In the genomic region with DNA sequence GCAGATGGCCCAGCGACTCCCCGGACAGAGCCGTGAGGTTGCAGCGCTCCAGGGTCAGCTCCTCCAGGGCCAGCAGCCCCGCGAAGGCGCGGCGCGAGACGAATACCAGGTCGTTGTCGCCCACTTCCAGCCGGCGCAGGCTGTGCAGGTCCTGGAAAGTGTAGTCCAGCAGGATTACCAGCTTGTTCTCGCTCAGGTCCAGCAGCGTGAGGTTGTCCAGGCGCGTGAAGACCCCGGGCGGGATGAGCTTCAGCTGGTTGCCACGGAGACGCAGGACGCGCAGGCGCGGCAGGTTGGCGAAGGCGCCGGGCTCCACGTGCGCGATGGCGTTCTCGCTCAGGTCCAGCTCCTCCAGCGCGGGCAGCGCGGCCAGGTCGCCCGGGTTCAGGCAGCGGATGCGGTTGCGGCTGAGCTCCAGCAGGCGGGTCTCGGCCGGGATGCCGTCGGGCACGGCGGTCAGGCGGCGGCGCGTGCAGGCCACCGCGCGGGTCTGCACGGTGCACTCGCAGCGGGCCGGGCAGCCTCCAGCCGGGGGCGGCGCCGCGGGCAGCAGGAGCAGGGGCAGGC, we compare ENCODE assay signal across 10 cellular contexts. TPM values are rescaled to one million over a fixed set of nuclear protein-coding genes. Genes with fewer than 3 reads are reported as not detected.
DNase-seq lines count a peak whose midpoint lies in the region; ATAC-seq and TF ChIP-seq lines count a peak whose summit lies in the region.
"Had no signal": no experiment of that assay in that cellular context is flagged by ENCODE, and none has a peak within 500 bp of the region (broad histone marks: within the 10 kb centered on the region; RNA-seq: fewer than 3 reads in every experiment).

No MANE protein-coding gene starts in this region.

- no peaks in the 10 kb centered on the region for H3K9me3 ChIP-seq in thoracic aorta

- no peaks in the 10 kb centered on the region for H3K9me3 Mint-ChIP-seq in activated T-cell treated with anti-CD3 and anti-CD28 coated beads, Interleukin-2, amount 50 U/mL, for 4 hours
- no peaks in the 10 kb centered on the region for H3K9me3 Mint-ChIP-seq in WTC11

- H3K27me3 ChIP-seq in thoracic aorta (replicated peaks; ENCODE audit: insufficient read depth), result peaks cover 7% of the 10 kb centered on the region

- no peak for TF ChIP-seq CTCF in WTC11 (IDR thresholded peaks at IDR 0.05)
- no peak for TF ChIP-seq CTCF in thoracic aorta (IDR thresholded peaks at IDR 0.05)

- H3K4me3 Mint-ChIP-seq in activated T-cell treated with anti-CD3 and anti-CD28 coated beads, Interleukin-2, amount 50 U/mL, for 4 hours, result peak overlapping the region; percentile 71
- H3K4me3 Mint-ChIP-seq in WTC11, result peak overlapping the region; percentile 48

- H3K27me3 Mint-ChIP-seq in activated T-cell treated with anti-CD3 and anti-CD28 coated beads, Interleukin-2, amount 50 U/mL, for 4 hours (ENCODE audit: low read depth), result no peaks in the 10 kb centered on the region
- H3K27me3 Mint-ChIP-seq in WTC11 (ENCODE audit: low read depth), result peaks cover 77% of the 10 kb centered on the region

- peaks cover 3% of the 10 kb centered on the region for H3K36me3 ChIP-seq in thoracic aorta

- no peak for DNase-seq in activated T-cell treated with anti-CD3 and anti-CD28 coated beads, Interleukin-2, amount 50 U/mL, for 4 hours
- DNase-seq in activated T-cell treated with anti-CD3 and anti-CD28 coated beads for 4 hours, result no peak
- peak; percentile 77 for DNase-seq in WTC11 (ENCODE audit: low spot score)
- DNase-seq in left kidney (ENCODE audit: low read depth, low spot score), result peak; percentile 85
- DNase-seq in thoracic aorta (ENCODE audit: low spot score), result no peak
- no peak for DNase-seq in HK-2 (ENCODE audit: unreplicated experiment)
- no peak for DNase-seq in amniotic stem cell (lab: John Stamatoyannopoulos, UW)
- DNase-seq in kidney glomerular epithelial cell (lab: John Stamatoyannopoulos, UW), result no peak
- DNase-seq: DMS153, NCI-H82 had no signal

- ATAC-seq in activated T-cell treated with anti-CD3 and anti-CD28 coated beads, Interleukin-2, amount 50 U/mL, for 4 hours, result no peak
- ATAC-seq in WTC11 (peak; percentile 67), thoracic aorta (ENCODE audit: insufficient number of reproducible peaks, low FRiP score, low read depth) (no peak)

- POLR2A ChIA-PET in WTC11 (lab: Charles Lee), result interaction anchor here (0.5 to 1.5 kb wide), 3 partner anchors 16 to 338 kb away, joined by 3 read pairs; no protein-coding TSS in a partner anchor

- H3K4me1 Mint-ChIP-seq in activated T-cell treated with anti-CD3 and anti-CD28 coated beads, Interleukin-2, amount 50 U/mL, for 4 hours (ENCODE audit: low read depth), result peaks cover 29% of the 10 kb centered on the region
- peaks cover 9% of the 10 kb centered on the region; the same call in 1 of the 2 replicates for H3K4me1 Mint-ChIP-seq in WTC11

- no peak overlapping the region for H3K27ac Mint-ChIP-seq in WTC11

- peaks cover 24 to 49% of the 10 kb centered on the region in 2 donors for H3K4me1 ChIP-seq in thoracic aorta (ENCODE audit: control insufficient read depth in 1 of 2, low read depth in 2 of 2)

- H3K4me3 ChIP-seq in thoracic aorta, result peak overlapping the region; percentile 63

- H3K27ac ChIP-seq in thoracic aorta, result no peak overlapping the region

- no peaks in the 10 kb centered on the region for H3K36me3 Mint-ChIP-seq in activated T-cell treated with anti-CD3 and anti-CD28 coated beads, Interleukin-2, amount 50 U/mL, for 4 hours (ENCODE audit: insufficient read depth)
- H3K36me3 Mint-ChIP-seq in WTC11, result no peaks in the 10 kb centered on the region

- CTCF ChIA-PET in WTC11 (lab: Charles Lee), result interaction anchor here (0.8 to 2.1 kb wide), 13 partner anchors 9 to 96 kb away, joined by 3 to 20 read pairs (median 4); partner anchors contain the start of genes LSM7, PLEKHJ1 and SPPL2B

TF ChIP-seq in WTC11, 78 proteins besides CTCF, POLR2A, EP300 and RAD21 (continues in another document):
- 0 out of 2 replicates have a peak, but pooled peaks have one; percentile 12 for TF ChIP-seq USF1 (CRISPR knock-in tag; IDR thresholded peaks at IDR 0.05)
- TF ChIP-seq NR3C1 (CRISPR knock-in tag; conservative IDR thresholded peaks at IDR 0.05; ENCODE audit: low read depth), result 0 out of 2 replicates have a peak, but pooled peaks have one; percentile 57
- TF ChIP-seq SP1 (CRISPR knock-in tag; conservative IDR thresholded peaks at IDR 0.05), result no peak
- peak; percentile 85; the same call in 1 of the 2 replicates for TF ChIP-seq ETV6 (CRISPR knock-in tag; IDR thresholded peaks at IDR 0.05)
- no peak for TF ChIP-seq ZBTB21 (CRISPR knock-in tag; IDR thresholded peaks at IDR 0.05; ENCODE audit: borderline replicate concordance)
- TF ChIP-seq ESRRA (CRISPR knock-in tag; IDR thresholded peaks at IDR 0.05; ENCODE audit: borderline replicate concordance), result peak; percentile 82; the same call in 1 of the 2 replicates
- TF ChIP-seq ZNF425 (CRISPR knock-in tag; conservative IDR thresholded peaks at IDR 0.05), result no peak
- 0 out of 2 replicates have a peak, but pooled peaks have one; percentile 50 for TF ChIP-seq FOXK1 (CRISPR knock-in tag; IDR thresholded peaks at IDR 0.05)
- peak; percentile 79; the same call in 1 of the 2 replicates for TF ChIP-seq MAX (CRISPR knock-in tag; IDR thresholded peaks at IDR 0.05)
- TF ChIP-seq JUN (CRISPR knock-in tag; IDR thresholded peaks at IDR 0.05), result no peak
- peak; percentile 51 for TF ChIP-seq ZNF423 (CRISPR knock-in tag; IDR thresholded peaks at IDR 0.05)
- peak; percentile 24; the same call in 1 of the 2 replicates for TF ChIP-seq FOXP1 (CRISPR knock-in tag; IDR thresholded peaks at IDR 0.05; ENCODE audit: borderline replicate concordance)
- TF ChIP-seq, protein P1, sequence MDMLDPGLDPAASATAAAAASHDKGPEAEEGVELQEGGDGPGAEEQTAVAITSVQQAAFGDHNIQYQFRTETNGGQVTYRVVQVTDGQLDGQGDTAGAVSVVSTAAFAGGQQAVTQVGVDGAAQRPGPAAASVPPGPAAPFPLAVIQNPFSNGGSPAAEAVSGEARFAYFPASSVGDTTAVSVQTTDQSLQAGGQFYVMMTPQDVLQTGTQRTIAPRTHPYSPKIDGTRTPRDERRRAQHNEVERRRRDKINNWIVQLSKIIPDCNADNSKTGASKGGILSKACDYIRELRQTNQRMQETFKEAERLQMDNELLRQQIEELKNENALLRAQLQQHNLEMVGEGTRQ (CRISPR knock-in tag; IDR thresholded peaks at IDR 0.05), result peak; percentile 47; the same call in 1 of the 2 replicates

RNA-seq across cellular contexts. Expression of gene PEAK3, which starts 9.3 kb away (rescaled TPM):
- under 1 TPM in 1 of 3 donors, not detected in 2; 0.11 TPM for total RNA-seq in activated T-cell treated with anti-CD3 and anti-CD28 coated beads, Interleukin-2, amount 50 U/mL, for 4 hours
- not detected in 3 replicates for total RNA-seq in WTC11 (2021)
- total RNA-seq in thoracic aorta, result 1 to 10 TPM; 1.2 to 3.0 TPM

RNA-seq across cellular contexts. Expression of gene LINGO3, which starts 16.7 kb away (rescaled TPM):
- not detected for total RNA-seq in activated T-cell treated with anti-CD3 and anti-CD28 coated beads, Interleukin-2, amount 50 U/mL, for 4 hours
- total RNA-seq in WTC11 (2021) (2.0 to 2.9 TPM (median 2.8 TPM) in 3 replicates), thoracic aorta (under 1 TPM in 1 of 2 donors, not detected in 1; 0.27 TPM)

RNA-seq across cellular contexts. Expression of gene JSRP1, which starts 35.1 kb away (rescaled TPM):
- under 1 TPM; 0.63 to 0.95 (median 0.89) TPM for total RNA-seq in activated T-cell treated with anti-CD3 and anti-CD28 coated beads, Interleukin-2, amount 50 U/mL, for 4 hours
- 0.33 to 1.4 TPM (median 0.73 TPM) in 3 replicates for total RNA-seq in WTC11 (2021)
- not detected for total RNA-seq in thoracic aorta

RNA-seq across cellular contexts. Expression of gene LSM7, which starts 37.1 kb away (rescaled TPM):
- total RNA-seq in activated T-cell treated with anti-CD3 and anti-CD28 coated beads, Interleukin-2, amount 50 U/mL, for 4 hours, result 100 to 1,000 TPM; 275 to 313 (median 307) TPM
- total RNA-seq in WTC11 (2021), result 245 to 250 TPM (median 248 TPM) in 3 replicates
- 10 to 100 TPM; 35.5 to 38.8 TPM for total RNA-seq in thoracic aorta

RNA-seq across cellular contexts. Expression of gene SPPL2B, which starts 37.2 kb away (rescaled TPM):
- total RNA-seq in activated T-cell treated with anti-CD3 and anti-CD28 coated beads, Interleukin-2, amount 50 U/mL, for 4 hours, result 10 to 100 TPM; 42.1 to 45.3 (median 42.2) TPM
- total RNA-seq in WTC11 (2021) (94.6 to 117 TPM (median 95.8 TPM) in 3 replicates), thoracic aorta (10 to 100 TPM; 55.8 to 60.0 TPM)

Comparison
In these comparisons a context has a peak if more than half of its experiments do, and no peak if none do; other contexts are left out.
1. DNase-seq: peak in WTC11 (single experiment) and left kidney (single experiment); none in activated T-cell treated with anti-CD3 and anti-CD28 coated beads, Interleukin-2, amount 50 U/mL, for 4 hours (single experiment), activated T-cell treated with anti-CD3 and anti-CD28 coated beads for 4 hours (single experiment), thoracic aorta (single experiment), HK-2 (single experiment), amniotic stem cell (single experiment) and kidney glomerular epithelial cell (single experiment).